ENCODE assay signal across 8 cellular contexts in the genomic region with DNA sequence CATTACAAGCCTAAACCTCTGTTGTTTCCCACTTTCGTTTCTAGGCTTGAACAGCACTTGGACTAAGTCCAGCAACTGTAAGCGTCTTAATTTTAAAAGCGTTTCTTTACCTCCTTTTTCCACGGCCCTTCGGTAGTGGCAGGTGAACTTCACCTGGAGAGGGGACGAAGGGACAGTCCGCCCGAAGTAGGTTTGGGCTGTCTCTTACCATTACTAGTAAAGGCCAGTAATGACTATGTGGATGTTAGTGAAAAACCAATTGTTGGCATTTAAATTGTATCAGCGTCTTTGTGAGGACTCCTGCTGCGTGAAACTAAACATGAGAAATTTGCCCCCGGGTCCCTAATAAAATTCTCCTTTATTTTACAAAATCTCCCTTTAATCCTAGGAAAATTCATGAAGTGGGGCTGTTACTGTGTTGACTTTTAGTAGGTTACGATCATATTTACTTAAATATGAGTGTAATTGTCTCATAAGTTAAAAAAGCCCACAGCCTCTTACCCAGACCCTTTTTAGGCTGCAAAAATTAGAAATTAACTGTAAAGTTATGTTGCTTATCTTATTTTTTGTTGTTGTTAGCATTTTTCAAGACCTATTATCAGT. TPM values are rescaled to one million over a fixed set of nuclear protein-coding genes. Genes with fewer than 3 reads are reported as not detected.
DNase-seq lines count a peak whose midpoint lies in the region; ATAC-seq lines count a peak whose summit lies in the region.

No MANE protein-coding gene starts in this region.

- H3K9me3 ChIP-seq in SJCRH30 (replicated peaks) (no peaks in the 10 kb centered on the region), neuron (ENCODE audit: low read length) (no peaks in the 10 kb centered on the region)

- peak overlapping the region; percentile 73 for H2AFZ ChIP-seq in neuron (ENCODE audit: low read depth, low read length)

- peak; percentile 3 for ATAC-seq in activated CD4-positive, CD25-positive, alpha-beta regulatory T cell treated with anti-CD3 and anti-CD28 coated beads, Interleukin-2, amount 50 U/mL, for 24 hours

- H3K27ac ChIP-seq in SJCRH30 = peak overlapping the region; percentile 80

- no peak for DNase-seq in activated CD4-positive, CD25-positive, alpha-beta regulatory T cell (lab: John Stamatoyannopoulos, UW)
- DNase-seq in SJCRH30 (no peak), fibroblast of gingiva (ENCODE audit: low read depth) (peak; percentile 45), NCI-H510A (lab: John Stamatoyannopoulos, UW) (no peak), HuH-7 (ENCODE audit: low spot score) (no peak), NCI-H510A treated with DMSO at 0.1 percent for 48 hours (lab: John Stamatoyannopoulos, UW) (no peak)

- no peaks in the 10 kb centered on the region for H3K27me3 ChIP-seq in SJCRH30
- no peaks in the 10 kb centered on the region for H3K27me3 ChIP-seq in neuron (ENCODE audit: insufficient read depth, low read length)

- peaks cover 2% of the 10 kb centered on the region; the same call in 1 of the 2 replicates for H3K36me3 ChIP-seq in SJCRH30
- peaks cover under 1% of the 10 kb centered on the region for H3K36me3 ChIP-seq in neuron (ENCODE audit: insufficient read depth, low read length)

- H3K4me1 ChIP-seq in SJCRH30 (peaks cover 17% of the 10 kb centered on the region), neuron (ENCODE audit: insufficient read depth, low read length) (peaks cover 36% of the 10 kb centered on the region)

- H3K4me3 ChIP-seq in SJCRH30 = peak overlapping the region; percentile 97
- H3K4me3 ChIP-seq in neuron (ENCODE audit: low read length) = peak overlapping the region; percentile 89

RNA-seq across cellular contexts. Expression of gene ITM2B, which starts 1.0 kb away (rescaled TPM):
- 124 and 133 TPM in 2 replicates for total RNA-seq in SJCRH30 (2014; rRNA removed; shearing (Covaris generic))
